In genomic region chr5:133238426-133239205, GRCh38 we compare ENCODE assay signal across 1 cellular context.
TF ChIP-seq lines count a peak whose summit lies in the region.

No MANE protein-coding gene starts in this region.

TF ChIP-seq in GM12878, 131 proteins besides CTCF, POLR2A, EP300 and RAD21:
- TF ChIP-seq, protein P1, sequence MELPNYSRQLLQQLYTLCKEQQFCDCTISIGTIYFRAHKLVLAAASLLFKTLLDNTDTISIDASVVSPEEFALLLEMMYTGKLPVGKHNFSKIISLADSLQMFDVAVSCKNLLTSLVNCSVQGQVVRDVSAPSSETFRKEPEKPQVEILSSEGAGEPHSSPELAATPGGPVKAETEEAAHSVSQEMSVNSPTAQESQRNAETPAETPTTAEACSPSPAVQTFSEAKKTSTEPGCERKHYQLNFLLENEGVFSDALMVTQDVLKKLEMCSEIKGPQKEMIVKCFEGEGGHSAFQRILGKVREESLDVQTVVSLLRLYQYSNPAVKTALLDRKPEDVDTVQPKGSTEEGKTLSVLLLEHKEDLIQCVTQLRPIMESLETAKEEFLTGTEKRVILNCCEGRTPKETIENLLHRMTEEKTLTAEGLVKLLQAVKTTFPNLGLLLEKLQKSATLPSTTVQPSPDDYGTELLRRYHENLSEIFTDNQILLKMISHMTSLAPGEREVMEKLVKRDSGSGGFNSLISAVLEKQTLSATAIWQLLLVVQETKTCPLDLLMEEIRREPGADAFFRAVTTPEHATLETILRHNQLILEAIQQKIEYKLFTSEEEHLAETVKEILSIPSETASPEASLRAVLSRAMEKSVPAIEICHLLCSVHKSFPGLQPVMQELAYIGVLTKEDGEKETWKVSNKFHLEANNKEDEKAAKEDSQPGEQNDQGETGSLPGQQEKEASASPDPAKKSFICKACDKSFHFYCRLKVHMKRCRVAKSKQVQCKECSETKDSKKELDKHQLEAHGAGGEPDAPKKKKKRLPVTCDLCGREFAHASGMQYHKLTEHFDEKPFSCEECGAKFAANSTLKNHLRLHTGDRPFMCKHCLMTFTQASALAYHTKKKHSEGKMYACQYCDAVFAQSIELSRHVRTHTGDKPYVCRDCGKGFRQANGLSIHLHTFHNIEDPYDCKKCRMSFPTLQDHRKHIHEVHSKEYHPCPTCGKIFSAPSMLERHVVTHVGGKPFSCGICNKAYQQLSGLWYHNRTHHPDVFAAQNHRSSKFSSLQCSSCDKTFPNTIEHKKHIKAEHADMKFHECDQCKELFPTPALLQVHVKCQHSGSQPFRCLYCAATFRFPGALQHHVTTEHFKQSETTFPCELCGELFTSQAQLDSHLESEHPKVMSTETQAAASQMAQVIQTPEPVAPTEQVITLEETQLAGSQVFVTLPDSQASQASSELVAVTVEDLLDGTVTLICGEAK (IDR thresholded peaks at IDR 0.05; ENCODE audit: borderline replicate concordance): no peak
- 0 out of 2 replicates have a peak, but pooled peaks have one; percentile 9 for TF ChIP-seq PAX5 (IDR thresholded peaks at IDR 0.05; ENCODE audit: borderline replicate concordance, low read depth, low read length)
